In the genomic region with DNA sequence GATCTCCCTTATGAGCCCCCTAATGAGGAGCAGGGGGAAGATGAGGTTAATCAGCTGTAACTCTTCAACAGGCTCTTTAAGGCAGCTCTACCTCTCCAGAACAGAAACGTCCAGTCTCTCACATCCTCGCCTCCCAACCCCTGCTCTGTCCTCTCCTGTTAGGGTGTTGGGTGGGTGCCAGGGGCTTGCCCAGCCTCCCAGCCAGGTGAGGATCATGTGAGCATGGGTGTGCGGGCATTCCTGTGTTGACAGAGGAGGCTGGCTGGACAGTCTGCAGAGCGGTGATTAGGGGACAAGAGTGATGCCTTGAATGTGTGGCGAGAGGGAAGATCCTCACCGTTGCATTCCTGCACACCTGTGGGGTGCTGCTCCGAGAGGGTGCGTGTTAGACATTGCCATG, we compare ENCODE assay signal across 23 cellular contexts.
"Had no signal": no experiment of that assay in that cellular context is flagged by ENCODE, and none has a peak within 500 bp of the region (broad histone marks: within the 10 kb centered on the region; RNA-seq: fewer than 3 reads in every experiment).

No MANE protein-coding gene starts in this region.

- ATAC-seq: activated CD8-positive, alpha-beta T cell treated with anti-CD3 and anti-CD28 coated beads, Interleukin-2, amount 10 ng/mL, durations not matched to agents 7 days and 5 days; K562; SK-N-SH treated with all-trans-retinoic acid at 6 μM for 48 hours; WTC11 had no signal

- H3K4me3 ChIP-seq: K562, Peyer's patch, SJSA1 had no signal

- H3K4me1 ChIP-seq: Peyer's patch, SJSA1 had no signal

- H3K9me3 ChIP-seq: Peyer's patch, SJSA1 had no signal

- H3K36me3 ChIP-seq: SJSA1 had no signal

- DNase-seq: activated CD4-positive, alpha-beta T cell treated with anti-CD3 and anti-CD28 coated beads for 48 hours; activated CD4-positive, alpha-beta T cell treated with anti-CD3 and anti-CD28 coated beads, Interleukin-2, amount 50 U/mL, for 4 hours; activated CD4-positive, CD25-positive, alpha-beta regulatory T cell treated with anti-CD3 and anti-CD28 coated beads, Interleukin-2, amount 50 U/mL, for 72 hours; activated CD8-positive, alpha-beta memory T cell treated with anti-CD3 and anti-CD28 coated beads, Interleukin-2, amount 50 U/mL, for 48 hours; activated CD8-positive, alpha-beta T cell treated with anti-CD3 and anti-CD28 coated beads, Interleukin-2, amount 10 ng/mL, durations not matched to agents 7 days and 5 days; activated naive CD4-positive, alpha-beta T cell; activated T-cell treated with anti-CD3 and anti-CD28 coated beads, Interleukin-2, amount 50 U/mL, for 1 hour; amygdala; Karpas-422; NCI-H1105 treated with DMSO at 0.1 percent for 48 hours; NCI-H1436 treated with DMSO at 0.1 percent for 48 hours; NCI-H187; NCI-H2081; NCI-H446 treated with DMSO at 0.1 percent for 48 hours; NCI-H524 treated with DMSO at 0.1 percent for 48 hours; NCI-H774; NK-92 treated with Interleukin-12 subunit alpha and Interleukin-12 subunit beta, amount 100 ng/mL, for 24 hours; Peyer's patch; SHP77 had no signal

- H3K27ac ChIP-seq: Peyer's patch, SJSA1 had no signal

- H3K27me3 ChIP-seq: Peyer's patch, SJSA1 had no signal
